ENCODE assay signal across 32 cellular contexts in genomic region chr4:105748222-105748621, GRCh38.
"Had no signal": no experiment of that assay in that cellular context is flagged by ENCODE, and none has a peak within 500 bp of the region (broad histone marks: within the 10 kb centered on the region; RNA-seq: fewer than 3 reads in every experiment).

No MANE protein-coding gene starts in this region.

- H3K4me1 Mint-ChIP-seq: activated CD4-positive, alpha-beta T cell treated with anti-CD3 and anti-CD28 coated beads for 36 hours; activated CD4-positive, alpha-beta T cell treated with anti-CD3 and anti-CD28 coated beads, Interleukin-2, amount 10 ng/mL, durations not matched to agents 24 days and 14 days; activated naive CD4-positive, alpha-beta T cell treated with anti-CD3 and anti-CD28 coated beads, Interleukin-2, amount 10 ng/mL, durations not matched to agents 7 days and 5 days; activated naive CD8-positive, alpha-beta T cell treated with anti-CD3 and anti-CD28 coated beads, Interleukin-2, amount 10 ng/mL, durations not matched to agents 7 days and 5 days; brain had no signal

- DNase-seq: activated CD4-positive, alpha-beta memory T cell treated with anti-CD3 and anti-CD28 coated beads for 36 hours; activated CD4-positive, alpha-beta T cell treated with anti-CD3 and anti-CD28 coated beads for 36 hours; activated CD4-positive, alpha-beta T cell treated with anti-CD3 and anti-CD28 coated beads, Interleukin-2, amount 10 ng/mL, durations not matched to agents 24 days and 14 days; activated CD4-positive, CD25-positive, alpha-beta regulatory T cell; activated CD4-positive, CD25-positive, alpha-beta regulatory T cell treated with anti-CD3 and anti-CD28 coated beads, Interleukin-2, amount 50 U/mL, for 72 hours; activated CD8-positive, alpha-beta memory T cell treated with anti-CD3 and anti-CD28 coated beads, Interleukin-2, amount 10 ng/mL, durations not matched to agents 7 days and 5 days; activated CD8-positive, alpha-beta memory T cell treated with anti-CD3 and anti-CD28 coated beads, Interleukin-2, amount 50 U/mL, for 4 hours; activated CD8-positive, alpha-beta T cell treated with anti-CD3 and anti-CD28 coated beads, Interleukin-2, amount 10 ng/mL, durations not matched to agents 7 days and 5 days; activated gamma-delta T cell; activated naive CD4-positive, alpha-beta T cell; activated naive CD4-positive, alpha-beta T cell treated with anti-CD3 and anti-CD28 coated beads, Interleukin-2, amount 10 ng/mL, durations not matched to agents 7 days and 5 days; activated naive CD8-positive, alpha-beta T cell treated with anti-CD3 and anti-CD28 coated beads, Interleukin-2, amount 10 ng/mL, durations not matched to agents 7 days and 5 days; activated T-cell treated with anti-CD3 and anti-CD28 coated beads, Interleukin-2, amount 50 U/mL, for 1 hour; activated T-cell treated with anti-CD3 and anti-CD28 coated beads, Interleukin-2, amount 50 U/mL, for 72 hours; central memory CD4-positive, alpha-beta T cell; cerebellar nuclear complex; cortex of kidney; dermis blood vessel endothelial cell; effector CD4-positive, alpha-beta T cell; effector memory CD8-positive, alpha-beta T cell; erythroblast; foreskin keratinocyte; gastrocnemius medialis; glutamatergic neuron; heart left ventricle; T-helper 2 cell had no signal

- ATAC-seq: activated CD4-positive, alpha-beta T cell treated with anti-CD3 and anti-CD28 coated beads for 36 hours; activated CD8-positive, alpha-beta memory T cell treated with anti-CD3 and anti-CD28 coated beads, Interleukin-2, amount 10 ng/mL, durations not matched to agents 7 days and 5 days; activated CD8-positive, alpha-beta T cell treated with anti-CD3 and anti-CD28 coated beads, Interleukin-2, amount 10 ng/mL, durations not matched to agents 7 days and 5 days; activated naive CD4-positive, alpha-beta T cell treated with anti-CD3 and anti-CD28 coated beads, Interleukin-2, amount 50 U/mL, for 72 hours; activated T-cell treated with anti-CD3 and anti-CD28 coated beads, Interleukin-2, amount 50 U/mL, for 72 hours; effector memory CD8-positive, alpha-beta T cell; foreskin keratinocyte; gastrocnemius medialis; heart left ventricle had no signal

- H3K4me3 Mint-ChIP-seq: activated CD4-positive, alpha-beta memory T cell treated with anti-CD3 and anti-CD28 coated beads for 36 hours; activated CD4-positive, alpha-beta T cell treated with anti-CD3 and anti-CD28 coated beads for 36 hours; activated CD4-positive, alpha-beta T cell treated with anti-CD3 and anti-CD28 coated beads, Interleukin-2, amount 10 ng/mL, durations not matched to agents 24 days and 14 days; activated CD8-positive, alpha-beta memory T cell treated with anti-CD3 and anti-CD28 coated beads, Interleukin-2, amount 10 ng/mL, durations not matched to agents 7 days and 5 days; activated CD8-positive, alpha-beta T cell treated with anti-CD3 and anti-CD28 coated beads, Interleukin-2, amount 10 ng/mL, durations not matched to agents 7 days and 5 days; activated naive CD4-positive, alpha-beta T cell treated with anti-CD3 and anti-CD28 coated beads, Interleukin-2, amount 10 ng/mL, durations not matched to agents 7 days and 5 days; activated naive CD8-positive, alpha-beta T cell treated with anti-CD3 and anti-CD28 coated beads, Interleukin-2, amount 10 ng/mL, durations not matched to agents 7 days and 5 days; activated T-cell treated with anti-CD3 and anti-CD28 coated beads, Interleukin-2, amount 50 U/mL, for 72 hours; brain; effector memory CD8-positive, alpha-beta T cell had no signal

- H3K36me3 Mint-ChIP-seq: activated naive CD4-positive, alpha-beta T cell treated with anti-CD3 and anti-CD28 coated beads, Interleukin-2, amount 50 U/mL, for 72 hours had no signal

- H3K27me3 ChIP-seq: ascending aorta, breast epithelium, cardiac muscle cell, esophagus muscularis mucosa, foreskin keratinocyte, gastrocnemius medialis, heart left ventricle had no signal

- H3K27ac Mint-ChIP-seq: activated CD4-positive, alpha-beta memory T cell treated with anti-CD3 and anti-CD28 coated beads for 36 hours; activated CD4-positive, alpha-beta T cell treated with anti-CD3 and anti-CD28 coated beads for 36 hours; activated CD4-positive, alpha-beta T cell treated with anti-CD3 and anti-CD28 coated beads, Interleukin-2, amount 10 ng/mL, durations not matched to agents 24 days and 14 days; activated CD8-positive, alpha-beta memory T cell treated with anti-CD3 and anti-CD28 coated beads, Interleukin-2, amount 10 ng/mL, durations not matched to agents 7 days and 5 days; activated CD8-positive, alpha-beta T cell treated with anti-CD3 and anti-CD28 coated beads, Interleukin-2, amount 10 ng/mL, durations not matched to agents 7 days and 5 days; activated naive CD4-positive, alpha-beta T cell treated with anti-CD3 and anti-CD28 coated beads, Interleukin-2, amount 10 ng/mL, durations not matched to agents 7 days and 5 days; activated naive CD4-positive, alpha-beta T cell treated with anti-CD3 and anti-CD28 coated beads, Interleukin-2, amount 50 U/mL, for 72 hours; activated naive CD8-positive, alpha-beta T cell treated with anti-CD3 and anti-CD28 coated beads, Interleukin-2, amount 10 ng/mL, durations not matched to agents 7 days and 5 days; activated T-cell treated with anti-CD3 and anti-CD28 coated beads, Interleukin-2, amount 50 U/mL, for 72 hours; brain; effector memory CD8-positive, alpha-beta T cell had no signal

- H3K4me1 ChIP-seq: ascending aorta, breast epithelium, esophagus muscularis mucosa, foreskin keratinocyte, gastrocnemius medialis, heart left ventricle had no signal

- H3K36me3 ChIP-seq: ascending aorta, breast epithelium, cardiac muscle cell, gastrocnemius medialis, heart left ventricle had no signal

- H3K27ac ChIP-seq: ascending aorta, breast epithelium, cardiac muscle cell, esophagus muscularis mucosa, foreskin keratinocyte, gastrocnemius medialis, heart left ventricle had no signal

- H3K27me3 Mint-ChIP-seq: activated CD4-positive, alpha-beta memory T cell treated with anti-CD3 and anti-CD28 coated beads for 36 hours; activated CD4-positive, alpha-beta T cell treated with anti-CD3 and anti-CD28 coated beads for 36 hours; activated CD4-positive, alpha-beta T cell treated with anti-CD3 and anti-CD28 coated beads, Interleukin-2, amount 10 ng/mL, durations not matched to agents 24 days and 14 days; activated CD8-positive, alpha-beta memory T cell treated with anti-CD3 and anti-CD28 coated beads, Interleukin-2, amount 10 ng/mL, durations not matched to agents 7 days and 5 days; activated naive CD4-positive, alpha-beta T cell treated with anti-CD3 and anti-CD28 coated beads, Interleukin-2, amount 10 ng/mL, durations not matched to agents 7 days and 5 days; activated naive CD8-positive, alpha-beta T cell treated with anti-CD3 and anti-CD28 coated beads, Interleukin-2, amount 10 ng/mL, durations not matched to agents 7 days and 5 days; brain; effector memory CD8-positive, alpha-beta T cell had no signal

- H3K9me3 ChIP-seq: ascending aorta, breast epithelium, esophagus muscularis mucosa, gastrocnemius medialis had no signal

- H3K4me3 ChIP-seq: ascending aorta, breast epithelium, cardiac muscle cell, esophagus muscularis mucosa, gastrocnemius medialis, heart left ventricle had no signal

- H3K9me3 Mint-ChIP-seq: activated CD4-positive, alpha-beta memory T cell treated with anti-CD3 and anti-CD28 coated beads for 36 hours; activated CD4-positive, alpha-beta T cell treated with anti-CD3 and anti-CD28 coated beads, Interleukin-2, amount 10 ng/mL, durations not matched to agents 24 days and 14 days; activated naive CD4-positive, alpha-beta T cell treated with anti-CD3 and anti-CD28 coated beads, Interleukin-2, amount 10 ng/mL, durations not matched to agents 7 days and 5 days; activated naive CD4-positive, alpha-beta T cell treated with anti-CD3 and anti-CD28 coated beads, Interleukin-2, amount 50 U/mL, for 72 hours; activated naive CD8-positive, alpha-beta T cell treated with anti-CD3 and anti-CD28 coated beads, Interleukin-2, amount 10 ng/mL, durations not matched to agents 7 days and 5 days; activated T-cell treated with anti-CD3 and anti-CD28 coated beads, Interleukin-2, amount 50 U/mL, for 72 hours; effector memory CD8-positive, alpha-beta T cell had no signal
